Comparison of ENCODE assay signal across 1 cellular context in the genomic region with DNA sequence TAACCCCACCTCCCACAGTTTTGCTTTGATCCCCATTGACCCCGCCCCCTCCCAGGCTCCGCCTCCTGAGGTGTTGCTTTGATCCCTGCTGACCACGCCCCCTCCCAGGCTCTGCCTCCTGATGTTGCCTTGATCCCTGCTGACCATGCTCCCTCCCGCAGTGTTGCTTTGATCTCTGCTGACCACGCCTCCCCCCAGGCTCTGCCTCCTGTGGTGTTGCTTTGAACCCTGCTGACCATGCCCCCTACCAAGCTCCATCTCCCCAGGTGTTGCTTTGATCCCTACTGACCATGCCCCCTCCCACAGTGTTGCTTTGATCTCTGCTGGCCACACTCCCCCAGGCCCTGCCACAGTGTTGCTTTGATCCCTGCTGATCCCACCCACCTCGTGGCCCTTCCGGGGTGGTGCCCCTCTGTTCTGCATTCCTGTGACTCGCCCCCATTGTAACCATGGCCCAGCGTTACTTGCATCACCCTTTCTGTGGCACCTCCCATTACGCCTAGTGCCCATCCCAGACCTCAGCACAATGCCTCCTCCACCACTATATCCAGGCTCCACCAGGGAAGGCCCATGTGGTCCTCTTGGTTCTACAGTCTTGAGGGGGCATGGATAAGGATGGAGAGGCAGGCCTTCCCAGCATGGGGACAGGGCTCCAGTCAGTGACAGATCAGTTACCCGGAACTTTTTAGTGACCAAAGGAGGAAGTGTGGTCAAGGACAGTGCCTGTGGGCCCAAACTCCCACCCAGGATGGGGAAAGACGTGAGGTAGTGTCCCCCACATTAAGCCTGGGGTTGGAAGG.
TF ChIP-seq lines count a peak whose summit lies in the region.

No MANE protein-coding gene starts in this region.

TF ChIP-seq in HepG2, 621 proteins besides CTCF, POLR2A, EP300 and RAD21 (continued from another document and continues in another):
- TF ChIP-seq PPARG (CRISPR knock-in tag; conservative IDR thresholded peaks at IDR 0.05) (peak; percentile 37; the same call in 1 of the 2 replicates), ARID2 (CRISPR knock-in tag; IDR thresholded peaks at IDR 0.05; ENCODE audit: borderline replicate concordance) (peak; percentile 57; the same call in 1 of the 2 replicates), ARNTL (CRISPR knock-in tag; IDR thresholded peaks at IDR 0.05) (peak; percentile 98), EEA1 (CRISPR knock-in tag; IDR thresholded peaks at IDR 0.05; ENCODE audit: borderline replicate concordance) (0 out of 2 replicates have a peak, but pooled peaks have one; percentile 24), ZBTB38 (CRISPR knock-in tag; IDR thresholded peaks at IDR 0.05) (peak; percentile 97), ZNF850 (CRISPR knock-in tag; conservative IDR thresholded peaks at IDR 0.05) (no peak), NFE2 (CRISPR knock-in tag; IDR thresholded peaks at IDR 0.05) (no peak), MXD4 (CRISPR knock-in tag; IDR thresholded peaks at IDR 0.05) (no peak), ZNF460 (CRISPR knock-in tag; IDR thresholded peaks at IDR 0.05; ENCODE audit: borderline replicate concordance) (no peak), ZNF768 (CRISPR knock-in tag; IDR thresholded peaks at IDR 0.05) (peak; percentile 22; the same call in 1 of the 2 replicates), ZNF780A (CRISPR knock-in tag; IDR thresholded peaks at IDR 0.05) (no peak), PHF8 (CRISPR knock-in tag; IDR thresholded peaks at IDR 0.05) (no peak), ZNF354B (CRISPR knock-in tag; IDR thresholded peaks at IDR 0.05) (peak; percentile 58; the same call in 1 of the 2 replicates), TBL1XR1 (IDR thresholded peaks at IDR 0.05; ENCODE audit: borderline replicate concordance, low read length, partially characterized antibody) (peak; percentile 93), MEIS1 (CRISPR knock-in tag; IDR thresholded peaks at IDR 0.05; ENCODE audit: borderline replicate concordance) (peak; percentile 95), PAX8 (CRISPR knock-in tag; IDR thresholded peaks at IDR 0.05; ENCODE audit: borderline replicate concordance) (no peak), ZNF143 (CRISPR knock-in tag; IDR thresholded peaks at IDR 0.05) (0 out of 2 replicates have a peak, but pooled peaks have one; percentile 26), ZNF720 (CRISPR knock-in tag; IDR thresholded peaks at IDR 0.05) (no peak), RARG (CRISPR knock-in tag; IDR thresholded peaks at IDR 0.05; ENCODE audit: low read depth) (no peak), U2AF2 (IDR thresholded peaks at IDR 0.05; ENCODE audit: low read depth, low read length) (peak; percentile 42; the same call in 1 of the 2 replicates), TCF7L2 (IDR thresholded peaks at IDR 0.05; ENCODE audit: low read depth, low read length) (peak; percentile 100), SMAD1 (CRISPR knock-in tag; IDR thresholded peaks at IDR 0.05; ENCODE audit: borderline replicate concordance, low read depth) (peak; percentile 84; the same call in 1 of the 2 replicates), ZNF3 (CRISPR knock-in tag; IDR thresholded peaks at IDR 0.05) (no peak), ZNF207 (IDR thresholded peaks at IDR 0.05; ENCODE audit: borderline replicate concordance) (no peak), ZNF546 (CRISPR knock-in tag; conservative IDR thresholded peaks at IDR 0.05) (0 out of 2 replicates have a peak, but pooled peaks have one; percentile 47), MEIS2 (CRISPR knock-in tag; IDR thresholded peaks at IDR 0.05) (peak; percentile 93), ZNF496 (CRISPR knock-in tag; IDR thresholded peaks at IDR 0.05; ENCODE audit: insufficient replicate concordance) (no peak), FOXK2 (IDR thresholded peaks at IDR 0.05) (peak; percentile 94), ZNF577 (CRISPR knock-in tag; IDR thresholded peaks at IDR 0.05; ENCODE audit: borderline replicate concordance, low read depth) (no peak), ZNF773 (CRISPR knock-in tag; IDR thresholded peaks at IDR 0.05; ENCODE audit: borderline replicate concordance) (no peak), ESRRA (CRISPR knock-in tag; IDR thresholded peaks at IDR 0.05; ENCODE audit: low read depth) (peak; percentile 89), ZFP36L2 (CRISPR knock-in tag; IDR thresholded peaks at IDR 0.05) (no peak), ZNF230 (CRISPR knock-in tag; IDR thresholded peaks at IDR 0.05) (peak; percentile 92), XRCC5 (optimal IDR thresholded peaks at IDR 0.05; ENCODE audit: low read length) (peak; percentile 91), TARDBP (CRISPR knock-in tag; IDR thresholded peaks at IDR 0.05) (peak; percentile 100), RARA (CRISPR knock-in tag; IDR thresholded peaks at IDR 0.05) (peak; percentile 93)
- TF ChIP-seq, protein P1, sequence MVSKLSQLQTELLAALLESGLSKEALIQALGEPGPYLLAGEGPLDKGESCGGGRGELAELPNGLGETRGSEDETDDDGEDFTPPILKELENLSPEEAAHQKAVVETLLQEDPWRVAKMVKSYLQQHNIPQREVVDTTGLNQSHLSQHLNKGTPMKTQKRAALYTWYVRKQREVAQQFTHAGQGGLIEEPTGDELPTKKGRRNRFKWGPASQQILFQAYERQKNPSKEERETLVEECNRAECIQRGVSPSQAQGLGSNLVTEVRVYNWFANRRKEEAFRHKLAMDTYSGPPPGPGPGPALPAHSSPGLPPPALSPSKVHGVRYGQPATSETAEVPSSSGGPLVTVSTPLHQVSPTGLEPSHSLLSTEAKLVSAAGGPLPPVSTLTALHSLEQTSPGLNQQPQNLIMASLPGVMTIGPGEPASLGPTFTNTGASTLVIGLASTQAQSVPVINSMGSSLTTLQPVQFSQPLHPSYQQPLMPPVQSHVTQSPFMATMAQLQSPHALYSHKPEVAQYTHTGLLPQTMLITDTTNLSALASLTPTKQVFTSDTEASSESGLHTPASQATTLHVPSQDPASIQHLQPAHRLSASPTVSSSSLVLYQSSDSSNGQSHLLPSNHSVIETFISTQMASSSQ (IDR thresholded peaks at IDR 0.05; ENCODE audit: low read depth) = peak; percentile 89
- TF ChIP-seq, protein P1 (CRISPR knock-in tag; IDR thresholded peaks at IDR 0.05; ENCODE audit: borderline replicate concordance) = peak; percentile 99
- TF ChIP-seq, protein P2, sequence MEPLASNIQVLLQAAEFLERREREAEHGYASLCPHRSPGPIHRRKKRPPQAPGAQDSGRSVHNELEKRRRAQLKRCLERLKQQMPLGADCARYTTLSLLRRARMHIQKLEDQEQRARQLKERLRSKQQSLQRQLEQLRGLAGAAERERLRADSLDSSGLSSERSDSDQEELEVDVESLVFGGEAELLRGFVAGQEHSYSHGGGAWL (CRISPR knock-in tag; IDR thresholded peaks at IDR 0.05) = 0 out of 2 replicates have a peak, but pooled peaks have one; percentile 9
- TF ChIP-seq, protein P3, sequence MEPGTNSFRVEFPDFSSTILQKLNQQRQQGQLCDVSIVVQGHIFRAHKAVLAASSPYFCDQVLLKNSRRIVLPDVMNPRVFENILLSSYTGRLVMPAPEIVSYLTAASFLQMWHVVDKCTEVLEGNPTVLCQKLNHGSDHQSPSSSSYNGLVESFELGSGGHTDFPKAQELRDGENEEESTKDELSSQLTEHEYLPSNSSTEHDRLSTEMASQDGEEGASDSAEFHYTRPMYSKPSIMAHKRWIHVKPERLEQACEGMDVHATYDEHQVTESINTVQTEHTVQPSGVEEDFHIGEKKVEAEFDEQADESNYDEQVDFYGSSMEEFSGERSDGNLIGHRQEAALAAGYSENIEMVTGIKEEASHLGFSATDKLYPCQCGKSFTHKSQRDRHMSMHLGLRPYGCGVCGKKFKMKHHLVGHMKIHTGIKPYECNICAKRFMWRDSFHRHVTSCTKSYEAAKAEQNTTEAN (CRISPR knock-in tag; conservative IDR thresholded peaks at IDR 0.05) = 0 out of 2 replicates have a peak, but pooled peaks have one; percentile 46
- TF ChIP-seq, protein P4, sequence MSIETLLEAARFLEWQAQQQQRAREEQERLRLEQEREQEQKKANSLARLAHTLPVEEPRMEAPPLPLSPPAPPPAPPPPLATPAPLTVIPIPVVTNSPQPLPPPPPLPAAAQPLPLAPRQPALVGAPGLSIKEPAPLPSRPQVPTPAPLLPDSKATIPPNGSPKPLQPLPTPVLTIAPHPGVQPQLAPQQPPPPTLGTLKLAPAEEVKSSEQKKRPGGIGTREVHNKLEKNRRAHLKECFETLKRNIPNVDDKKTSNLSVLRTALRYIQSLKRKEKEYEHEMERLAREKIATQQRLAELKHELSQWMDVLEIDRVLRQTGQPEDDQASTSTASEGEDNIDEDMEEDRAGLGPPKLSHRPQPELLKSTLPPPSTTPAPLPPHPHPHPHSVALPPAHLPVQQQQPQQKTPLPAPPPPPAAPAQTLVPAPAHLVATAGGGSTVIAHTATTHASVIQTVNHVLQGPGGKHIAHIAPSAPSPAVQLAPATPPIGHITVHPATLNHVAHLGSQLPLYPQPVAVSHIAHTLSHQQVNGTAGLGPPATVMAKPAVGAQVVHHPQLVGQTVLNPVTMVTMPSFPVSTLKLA (IDR thresholded peaks at IDR 0.05) = peak; percentile 93
- TF ChIP-seq, protein P5, sequence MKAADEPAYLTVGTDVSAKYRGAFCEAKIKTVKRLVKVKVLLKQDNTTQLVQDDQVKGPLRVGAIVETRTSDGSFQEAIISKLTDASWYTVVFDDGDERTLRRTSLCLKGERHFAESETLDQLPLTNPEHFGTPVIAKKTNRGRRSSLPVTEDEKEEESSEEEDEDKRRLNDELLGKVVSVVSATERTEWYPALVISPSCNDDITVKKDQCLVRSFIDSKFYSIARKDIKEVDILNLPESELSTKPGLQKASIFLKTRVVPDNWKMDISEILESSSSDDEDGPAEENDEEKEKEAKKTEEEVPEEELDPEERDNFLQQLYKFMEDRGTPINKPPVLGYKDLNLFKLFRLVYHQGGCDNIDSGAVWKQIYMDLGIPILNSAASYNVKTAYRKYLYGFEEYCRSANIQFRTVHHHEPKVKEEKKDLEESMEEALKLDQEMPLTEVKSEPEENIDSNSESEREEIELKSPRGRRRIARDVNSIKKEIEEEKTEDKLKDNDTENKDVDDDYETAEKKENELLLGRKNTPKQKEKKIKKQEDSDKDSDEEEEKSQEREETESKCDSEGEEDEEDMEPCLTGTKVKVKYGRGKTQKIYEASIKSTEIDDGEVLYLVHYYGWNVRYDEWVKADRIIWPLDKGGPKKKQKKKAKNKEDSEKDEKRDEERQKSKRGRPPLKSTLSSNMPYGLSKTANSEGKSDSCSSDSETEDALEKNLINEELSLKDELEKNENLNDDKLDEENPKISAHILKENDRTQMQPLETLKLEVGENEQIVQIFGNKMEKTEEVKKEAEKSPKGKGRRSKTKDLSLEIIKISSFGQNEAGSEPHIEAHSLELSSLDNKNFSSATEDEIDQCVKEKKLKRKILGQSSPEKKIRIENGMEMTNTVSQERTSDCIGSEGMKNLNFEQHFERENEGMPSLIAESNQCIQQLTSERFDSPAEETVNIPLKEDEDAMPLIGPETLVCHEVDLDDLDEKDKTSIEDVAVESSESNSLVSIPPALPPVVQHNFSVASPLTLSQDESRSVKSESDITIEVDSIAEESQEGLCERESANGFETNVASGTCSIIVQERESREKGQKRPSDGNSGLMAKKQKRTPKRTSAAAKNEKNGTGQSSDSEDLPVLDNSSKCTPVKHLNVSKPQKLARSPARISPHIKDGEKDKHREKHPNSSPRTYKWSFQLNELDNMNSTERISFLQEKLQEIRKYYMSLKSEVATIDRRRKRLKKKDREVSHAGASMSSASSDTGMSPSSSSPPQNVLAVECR (CRISPR knock-in tag; IDR thresholded peaks at IDR 0.05; ENCODE audit: borderline replicate concordance) = peak; percentile 81; the same call in 1 of the 2 replicates
- TF ChIP-seq, protein P6, sequence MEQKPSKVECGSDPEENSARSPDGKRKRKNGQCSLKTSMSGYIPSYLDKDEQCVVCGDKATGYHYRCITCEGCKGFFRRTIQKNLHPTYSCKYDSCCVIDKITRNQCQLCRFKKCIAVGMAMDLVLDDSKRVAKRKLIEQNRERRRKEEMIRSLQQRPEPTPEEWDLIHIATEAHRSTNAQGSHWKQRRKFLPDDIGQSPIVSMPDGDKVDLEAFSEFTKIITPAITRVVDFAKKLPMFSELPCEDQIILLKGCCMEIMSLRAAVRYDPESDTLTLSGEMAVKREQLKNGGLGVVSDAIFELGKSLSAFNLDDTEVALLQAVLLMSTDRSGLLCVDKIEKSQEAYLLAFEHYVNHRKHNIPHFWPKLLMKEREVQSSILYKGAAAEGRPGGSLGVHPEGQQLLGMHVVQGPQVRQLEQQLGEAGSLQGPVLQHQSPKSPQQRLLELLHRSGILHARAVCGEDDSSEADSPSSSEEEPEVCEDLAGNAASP (CRISPR knock-in tag; IDR thresholded peaks at IDR 0.05; ENCODE audit: borderline replicate concordance) = peak; percentile 92; the same call in 1 of the 2 replicates
- TF ChIP-seq, protein P7, sequence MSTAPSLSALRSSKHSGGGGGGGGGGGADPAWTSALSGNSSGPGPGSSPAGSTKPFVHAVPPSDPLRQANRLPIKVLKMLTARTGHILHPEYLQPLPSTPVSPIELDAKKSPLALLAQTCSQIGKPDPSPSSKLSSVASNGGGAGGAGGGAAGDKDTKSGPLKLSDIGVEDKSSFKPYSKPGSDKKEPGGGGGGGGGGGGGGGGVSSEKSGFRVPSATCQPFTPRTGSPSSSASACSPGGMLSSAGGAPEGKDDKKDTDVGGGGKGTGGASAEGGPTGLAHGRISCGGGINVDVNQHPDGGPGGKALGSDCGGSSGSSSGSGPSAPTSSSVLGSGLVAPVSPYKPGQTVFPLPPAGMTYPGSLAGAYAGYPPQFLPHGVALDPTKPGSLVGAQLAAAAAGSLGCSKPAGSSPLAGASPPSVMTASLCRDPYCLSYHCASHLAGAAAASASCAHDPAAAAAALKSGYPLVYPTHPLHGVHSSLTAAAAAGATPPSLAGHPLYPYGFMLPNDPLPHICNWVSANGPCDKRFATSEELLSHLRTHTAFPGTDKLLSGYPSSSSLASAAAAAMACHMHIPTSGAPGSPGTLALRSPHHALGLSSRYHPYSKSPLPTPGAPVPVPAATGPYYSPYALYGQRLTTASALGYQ (CRISPR knock-in tag; IDR thresholded peaks at IDR 0.05) = peak; percentile 96
